ENCODE assay signal across 2 cellular contexts in genomic region chr16:87841608-87842208, GRCh38.
TF ChIP-seq lines count a peak whose summit lies in the region.

No MANE protein-coding gene starts in this region.

TF ChIP-seq in HCT116, 20 proteins besides CTCF, POLR2A, EP300 and RAD21:
- TF ChIP-seq ATF3 (IDR thresholded peaks at IDR 0.05) (no peak), JUND (IDR thresholded peaks at IDR 0.05) (no peak), ELF1 (IDR thresholded peaks at IDR 0.05; ENCODE audit: borderline replicate concordance, low read depth) (no peak), MAX (IDR thresholded peaks at IDR 0.05) (no peak), CEBPB (IDR thresholded peaks at IDR 0.05; ENCODE audit: low read depth) (no peak), SP1 (IDR thresholded peaks at IDR 0.05; ENCODE audit: low read depth) (no peak), CBX3 (IDR thresholded peaks at IDR 0.05; ENCODE audit: low read depth) (no peak), SRF (IDR thresholded peaks at IDR 0.05; ENCODE audit: low read depth) (no peak), TCF7L2 (IDR thresholded peaks at IDR 0.05; ENCODE audit: borderline replicate concordance, extremely low read depth, insufficient read depth, insufficient read length) (no peak), ZNF274 (IDR thresholded peaks at IDR 0.05; ENCODE audit: low read depth, low read length) (no peak), ZBTB33 (IDR thresholded peaks at IDR 0.05; ENCODE audit: extremely low read depth, insufficient replicate concordance, low read length) (no peak)

TF ChIP-seq in GM12878, 131 proteins besides CTCF, POLR2A, EP300 and RAD21:
- TF ChIP-seq PKNOX1 (IDR thresholded peaks at IDR 0.05) = no peak
- no peak for TF ChIP-seq CHD2 (IDR thresholded peaks at IDR 0.05; ENCODE audit: borderline replicate concordance, low read depth, low read length)
- TF ChIP-seq JUND (IDR thresholded peaks at IDR 0.05; ENCODE audit: low read depth, low read length) = no peak
- no peak for TF ChIP-seq ZBED1 (IDR thresholded peaks at IDR 0.05; ENCODE audit: borderline replicate concordance)
